ENCODE assay signal across 1 cellular context in genomic region chr11:69674886-69675714, GRCh38.
TF ChIP-seq lines count a peak whose summit lies in the region.

Gene LTO1 (minus strand): TSS chr11:69675353. CDS start chr11:69675239, 114 bp downstream.

TF ChIP-seq in HepG2, 621 proteins besides CTCF, POLR2A, EP300 and RAD21 (continued from another document and continues in another):
- TF ChIP-seq GMEB2 (CRISPR knock-in tag; IDR thresholded peaks at IDR 0.05; ENCODE audit: low read depth) (no peak; the same call in 1 of the 2 replicates), SNAI1 (CRISPR knock-in tag; IDR thresholded peaks at IDR 0.05; ENCODE audit: borderline replicate concordance) (0 out of 2 replicates have a peak, but pooled peaks have one; percentile 58), ZNF343 (CRISPR knock-in tag; IDR thresholded peaks at IDR 0.05) (peak; percentile 79; the same call in 1 of the 2 replicates), ZNF234 (CRISPR knock-in tag; conservative IDR thresholded peaks at IDR 0.05) (no peak; the same call in 1 of the 2 replicates), ZFP36L2 (CRISPR knock-in tag; IDR thresholded peaks at IDR 0.05) (no peak), PRDM15 (CRISPR knock-in tag; IDR thresholded peaks at IDR 0.05) (no peak), SP4 (CRISPR knock-in tag; IDR thresholded peaks at IDR 0.05) (peak; percentile 94), SAP130 (CRISPR knock-in tag; IDR thresholded peaks at IDR 0.05; ENCODE audit: low read depth) (peak; percentile 96), FOXM1 (CRISPR knock-in tag; IDR thresholded peaks at IDR 0.05) (no peak), MXI1 (IDR thresholded peaks at IDR 0.05; ENCODE audit: borderline replicate concordance, low read depth, low read length) (peak; percentile 81; the same call in 1 of the 3 replicates), ZNF282 (IDR thresholded peaks at IDR 0.05; ENCODE audit: partially characterized antibody) (no peak), REL (CRISPR knock-in tag; conservative IDR thresholded peaks at IDR 0.05) (no peak), NFKBIZ (CRISPR knock-in tag; IDR thresholded peaks at IDR 0.05) (no peak), ZBTB46 (CRISPR knock-in tag; IDR thresholded peaks at IDR 0.05; ENCODE audit: borderline replicate concordance) (0 out of 2 replicates have a peak, but pooled peaks have one; percentile 17), BRCA1 (CRISPR knock-in tag; IDR thresholded peaks at IDR 0.05) (no peak), FOXO4 (CRISPR knock-in tag; conservative IDR thresholded peaks at IDR 0.05) (no peak), JUN (CRISPR knock-in tag; IDR thresholded peaks at IDR 0.05) (no peak), ZUFSP (CRISPR knock-in tag; IDR thresholded peaks at IDR 0.05; ENCODE audit: borderline replicate concordance) (no peak), ZFP91 (CRISPR knock-in tag; IDR thresholded peaks at IDR 0.05; ENCODE audit: borderline replicate concordance) (peak; percentile 87), KLF16 (CRISPR knock-in tag; IDR thresholded peaks at IDR 0.05) (peak in 1 of 2 experiments; percentile 85; a peak in 1 of 4 replicates), BCL6 (CRISPR knock-in tag; IDR thresholded peaks at IDR 0.05) (peak; percentile 49; the same call in 1 of the 2 replicates), HNF4A (CRISPR knock-in tag; IDR thresholded peaks at IDR 0.05) (no peak), FOXK2 (IDR thresholded peaks at IDR 0.05) (no peak), ZNF720 (CRISPR knock-in tag; IDR thresholded peaks at IDR 0.05) (no peak), ZNF143 (CRISPR knock-in tag; IDR thresholded peaks at IDR 0.05) (peak; percentile 99), NPAS2 (CRISPR knock-in tag; IDR thresholded peaks at IDR 0.05; ENCODE audit: borderline replicate concordance) (no peak), PHB2 (IDR thresholded peaks at IDR 0.05; ENCODE audit: partially characterized antibody) (no peak), LCORL (IDR thresholded peaks at IDR 0.05) (no peak), LCORL (CRISPR knock-in tag; IDR thresholded peaks at IDR 0.05) (peak; percentile 61), E2F2 (CRISPR knock-in tag; IDR thresholded peaks at IDR 0.05; ENCODE audit: borderline replicate concordance) (no peak), JUNB (CRISPR knock-in tag; IDR thresholded peaks at IDR 0.05; ENCODE audit: borderline replicate concordance) (no peak), ZFP37 (CRISPR knock-in tag; IDR thresholded peaks at IDR 0.05; ENCODE audit: borderline replicate concordance) (no peak), ZNF614 (CRISPR knock-in tag; IDR thresholded peaks at IDR 0.05; ENCODE audit: borderline replicate concordance) (peak; percentile 90; the same call in 1 of the 2 replicates), ZBTB3 (CRISPR knock-in tag; IDR thresholded peaks at IDR 0.05; ENCODE audit: borderline replicate concordance, low read depth) (peak; percentile 77; the same call in 1 of the 2 replicates), HNRNPK (IDR thresholded peaks at IDR 0.05; ENCODE audit: low read depth, low read length, poor library complexity, severe bottlenecking) (no peak), FOXP1 (IDR thresholded peaks at IDR 0.05) (no peak), FOXP1 (CRISPR knock-in tag; IDR thresholded peaks at IDR 0.05) (no peak), GFI1 (CRISPR knock-in tag; IDR thresholded peaks at IDR 0.05; ENCODE audit: borderline replicate concordance) (no peak), THAP8 (CRISPR knock-in tag; IDR thresholded peaks at IDR 0.05; ENCODE audit: borderline replicate concordance) (no peak), XRCC5 (optimal IDR thresholded peaks at IDR 0.05; ENCODE audit: low read length) (no peak), CBFB (CRISPR knock-in tag; IDR thresholded peaks at IDR 0.05) (peak; percentile 83; the same call in 1 of the 2 replicates), HMGXB4 (CRISPR knock-in tag; IDR thresholded peaks at IDR 0.05; ENCODE audit: borderline replicate concordance in 1 of 2, low read depth in 1 of 2) (peak in 1 of 2 experiments; percentile 67; a peak in 3 of 4 replicates), MED13 (CRISPR knock-in tag; IDR thresholded peaks at IDR 0.05) (no peak), ZMYM2 (CRISPR knock-in tag; IDR thresholded peaks at IDR 0.05) (peak; percentile 93), NR3C1 (CRISPR knock-in tag; IDR thresholded peaks at IDR 0.05) (no peak), NFRKB (IDR thresholded peaks at IDR 0.05) (no peak), ZBTB34 (CRISPR knock-in tag; IDR thresholded peaks at IDR 0.05) (peak; percentile 67; the same call in 1 of the 2 replicates), ZNF432 (CRISPR knock-in tag; IDR thresholded peaks at IDR 0.05; ENCODE audit: borderline replicate concordance) (no peak), ZNF749 (CRISPR knock-in tag; IDR thresholded peaks at IDR 0.05; ENCODE audit: borderline replicate concordance) (0 out of 2 replicates have a peak, but pooled peaks have one; percentile 41), KDM3A (CRISPR knock-in tag; IDR thresholded peaks at IDR 0.05; ENCODE audit: low read depth) (peak; percentile 60; the same call in 1 of the 2 replicates), THYN1 (CRISPR knock-in tag; IDR thresholded peaks at IDR 0.05; ENCODE audit: borderline replicate concordance, low read depth) (no peak), ATF7 (IDR thresholded peaks at IDR 0.05) (no peak), ATF7 (CRISPR knock-in tag; IDR thresholded peaks at IDR 0.05) (no peak), MAFF (IDR thresholded peaks at IDR 0.05; ENCODE audit: low read depth, low read length) (no peak)
